ENCODE assay signal across 19 cellular contexts in genomic region chr1:41255978-41256377, GRCh38. TPM values are rescaled to one million over a fixed set of nuclear protein-coding genes. Genes with fewer than 3 reads are reported as not detected.
A peak's percentile ranks its signal among the peaks of the same experiment; 100 is the strongest.
DNase-seq lines count a peak whose midpoint lies in the region; ATAC-seq, FAIRE-seq and TF ChIP-seq lines count a peak whose summit lies in the region.
"Had no signal": no experiment of that assay in that cellular context is flagged by ENCODE, and none has a peak within 500 bp of the region (broad histone marks: within the 10 kb centered on the region; RNA-seq: fewer than 3 reads in every experiment).

No MANE protein-coding gene starts in this region.

- ATAC-seq in Right ventricle myocardium superior (ENCODE audit: poor library complexity) (no peak), left cardiac atrium (no peak)

- no peak for TF ChIP-seq POLR2A in breast epithelium (IDR thresholded peaks at IDR 0.05)

- no peak overlapping the region for H3K27ac ChIP-seq in breast epithelium
- H3K27ac ChIP-seq: 22Rv1, SJSA1 had no signal

- H3K9me3 ChIP-seq in breast epithelium = no peaks in the 10 kb centered on the region
- peaks cover 20% of the 10 kb centered on the region for H3K9me3 ChIP-seq in MG63

- TF ChIP-seq CTCF in MCF 10A (IDR thresholded peaks at IDR 0.05; ENCODE audit: unreplicated experiment) = no peak
- no peak for TF ChIP-seq CTCF in breast epithelium (IDR thresholded peaks at IDR 0.05)
- no peak for TF ChIP-seq CTCF in bronchial epithelial cell (IDR thresholded peaks at IDR 0.05; ENCODE audit: insufficient read depth, low read length, severe bottlenecking)
- TF ChIP-seq CTCF in fibroblast of the aortic adventitia (IDR thresholded peaks at IDR 0.05; ENCODE audit: insufficient read depth, low read length) = no peak

- POLR2A ChIA-PET in MCF 10A (lab: Yijun Ruan, JAX) = interaction anchor here (0.7 to 1.5 kb wide), 6 partner anchors 13 to 165 kb away, joined by 3 to 4 read pairs (median 4); no protein-coding TSS in a partner anchor

- no TSS peak for BruUV-seq in MCF 10A (replicated peaks; lab: Mats Ljungman, UMichigan)

- H3K4me3 Mint-ChIP-seq in MCF 10A (ENCODE audit: unreplicated experiment) = peak overlapping the region; percentile 16
- H3K4me3 Mint-ChIP-seq: CD14-positive monocyte had no signal

- intact Hi-C loops in MCF 10A (cut with micrococcal nuclease) (no loop called here), breast epithelium (cut with DNase I; ENCODE audit: low total_unique reads) (no loop called here), Right ventricle myocardium superior (cut with DNase I) (no loop called here), left cardiac atrium (cut with DNase I) (no loop called here)

- H3K27me3 ChIP-seq in breast epithelium = no peaks in the 10 kb centered on the region
- no peaks in the 10 kb centered on the region for H3K27me3 ChIP-seq in bronchial epithelial cell (ENCODE audit: control insufficient read depth, insufficient read depth, low read length)
- no peaks in the 10 kb centered on the region for H3K27me3 ChIP-seq in MG63
- H3K27me3 ChIP-seq: SJSA1 had no signal

- H3K9me3 Mint-ChIP-seq in MCF 10A (ENCODE audit: unreplicated experiment) = peaks cover 21% of the 10 kb centered on the region

- H3K4me1 Mint-ChIP-seq in MCF 10A (ENCODE audit: insufficient read depth, unreplicated experiment) = peaks cover 21% of the 10 kb centered on the region
- H3K4me1 Mint-ChIP-seq: CD14-positive monocyte had no signal

- no peaks in the 10 kb centered on the region for H3K36me3 Mint-ChIP-seq in MCF 10A (ENCODE audit: insufficient read depth, unreplicated experiment)
- H3K36me3 Mint-ChIP-seq: CD14-positive monocyte had no signal

- H3K4me1 ChIP-seq in breast epithelium = no peaks in the 10 kb centered on the region

- no peak for FAIRE-seq in bronchial epithelial cell (lab: Jason Lieb, UNC)
- FAIRE-seq: G401.6 had no signal

- H3K27me3 Mint-ChIP-seq in MCF 10A (ENCODE audit: insufficient read depth, unreplicated experiment) = no peaks in the 10 kb centered on the region

- CTCF ChIA-PET in MCF 10A (lab: Yijun Ruan, JAX) = interaction anchor here (0.7 to 1.4 kb wide), 3 partner anchors 27 to 243 kb away, joined by 3 to 5 read pairs (median 5); no protein-coding TSS in a partner anchor

- peak; percentile 11 for DNase-seq in MCF 10A (ENCODE audit: unreplicated experiment)
- no peak for DNase-seq in breast epithelium (ENCODE audit: low spot score in 2 of 2)
- DNase-seq in bronchial epithelial cell (ENCODE audit: low read depth) = peak; percentile 27
- peak; percentile 55 for DNase-seq in fibroblast of the aortic adventitia (ENCODE audit: low read depth)
- DNase-seq in NCI-H1105 (lab: John Stamatoyannopoulos, UW) = no peak
- DNase-seq in Right ventricle myocardium superior = no peak
- DNase-seq in MG63 = no peak
- no peak for DNase-seq in left cardiac atrium
- DNase-seq: DMS79 treated with DMSO at 0.1 percent for 48 hours, H7, NCI-H1694 treated with DMSO at 0.1 percent for 48 hours, NCI-H510A treated with DMSO at 0.1 percent for 48 hours, NCI-H82, OCI-M1, RPMI8226 had no signal

- H3K27ac Mint-ChIP-seq in MCF 10A (ENCODE audit: low read depth, unreplicated experiment) = peak overlapping the region; percentile 28

- H3K4me3 ChIP-seq in breast epithelium (no peak overlapping the region), bronchial epithelial cell (ENCODE audit: low read depth, low read length) (no peak overlapping the region), fibroblast of the aortic adventitia (ENCODE audit: low read depth, low read length) (no peak overlapping the region), MG63 (no peak overlapping the region)
- H3K4me3 ChIP-seq: SJSA1 had no signal

- H3K36me3 ChIP-seq in breast epithelium (no peaks in the 10 kb centered on the region), bronchial epithelial cell (ENCODE audit: control insufficient read depth, insufficient read depth, low read length) (no peaks in the 10 kb centered on the region), MG63 (no peaks in the 10 kb centered on the region)
- H3K36me3 ChIP-seq: SJSA1 had no signal

RNA-seq across cellular contexts. Expression of gene SCMH1, which starts 13.9 kb away (rescaled TPM):
- 51.4 and 55.9 TPM in 2 replicates for total RNA-seq in MCF 10A (2022)
- total RNA-seq in breast epithelium = 10 to 100 TPM; 37.0 to 93.4 (median 53.4) TPM
- 4.5 and 5.0 TPM in 2 replicates for total RNA-seq in bronchial epithelial cell
- total RNA-seq in fibroblast of the aortic adventitia (ENCODE audit: low replicate concordance) = 9.8 and 12.1 TPM in 2 replicates
- total RNA-seq in Right ventricle myocardium superior = 38.0 TPM
- 11.5 and 13.4 TPM in 2 replicates for total RNA-seq in MG63 (2014; rRNA removed; shearing (Covaris generic); ENCODE audit: low replicate concordance)
- 10 to 100 TPM; 49.5 to 53.6 TPM for total RNA-seq in left cardiac atrium

Comparison
In these comparisons a context has a peak if more than half of its experiments do, and no peak if none do; other contexts are left out.
1. DNase-seq: peak in MCF 10A (single experiment), bronchial epithelial cell (single experiment) and fibroblast of the aortic adventitia (single experiment); none in breast epithelium (0 of 2), NCI-H1105 (single experiment), Right ventricle myocardium superior (single experiment), MG63 (single experiment) and left cardiac atrium (single experiment).